29 cellular contexts compared by ENCODE assay signal in the genomic region with DNA sequence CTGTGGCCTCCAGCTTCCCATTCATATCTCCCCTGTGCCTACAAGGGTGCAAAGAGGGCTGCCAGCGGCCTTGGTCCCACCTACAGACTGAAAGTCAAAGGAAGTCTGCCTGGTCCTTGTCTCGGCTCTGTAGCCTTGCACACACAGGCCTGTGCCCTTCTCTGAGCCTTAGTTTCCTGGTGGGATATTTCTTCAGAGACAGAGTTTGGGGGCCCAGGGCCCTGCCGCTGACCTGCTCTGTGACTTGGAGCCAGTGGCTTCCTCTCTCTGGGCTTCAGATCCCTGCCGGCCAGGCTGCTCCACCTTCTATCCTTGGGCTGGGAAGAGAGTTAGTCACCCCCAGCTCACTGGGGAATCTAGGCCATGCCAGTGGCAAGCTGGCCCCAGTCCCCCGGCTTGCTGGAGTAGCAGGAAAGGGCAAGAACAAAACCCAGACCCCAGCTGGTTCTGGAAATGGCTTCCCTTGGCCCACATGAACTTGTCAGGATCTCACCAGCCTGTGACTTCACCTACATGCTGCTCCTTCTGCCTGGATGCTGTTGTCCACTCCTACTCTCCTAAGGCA. TPM values are rescaled to one million over a fixed set of nuclear protein-coding genes. Genes with fewer than 3 reads are reported as not detected.
DNase-seq lines count a peak whose midpoint lies in the region; ATAC-seq and TF ChIP-seq lines count a peak whose summit lies in the region.
"Had no signal": no experiment of that assay in that cellular context is flagged by ENCODE, and none has a peak within 500 bp of the region (broad histone marks: within the 10 kb centered on the region; RNA-seq: fewer than 3 reads in every experiment).

No MANE protein-coding gene starts in this region.

- H3K9me3 ChIP-seq in GM23248 (ENCODE audit: low read depth) = no peaks in the 10 kb centered on the region
- no peaks in the 10 kb centered on the region for H3K9me3 ChIP-seq in Caco-2
- H3K9me3 ChIP-seq in colonic mucosa = no peaks in the 10 kb centered on the region
- H3K9me3 ChIP-seq: heart right ventricle, uterus had no signal

- 84 to 88% methylated on average over 5 of the region's 5 CpGs for whole genome bisulfite sequencing in GM23248 (ENCODE audit: low coverage in 1 of 2, low lambda C conversion rate in 2 of 2, missing lambda C conversion rate in 2 of 2), 2 experiments

- intact Hi-C loops in Caco-2 (cut with micrococcal nuclease; ENCODE audit: unreplicated experiment) (no loop called here), colonic mucosa (cut with DNase I) (no loop called here)

- DNase-seq in AG20443 (ENCODE audit: low spot score) (peak; percentile 55), GM23248 (peak; percentile 29), Caco-2 (no peak), colonic mucosa (no peak)
- DNase-seq: activated CD4-positive, alpha-beta T cell treated with anti-CD3 and anti-CD28 coated beads, Interleukin-2, amount 50 U/mL, for 1 hour; activated gamma-delta T cell; CD4-positive, CD25-positive, alpha-beta regulatory T cell; dorsolateral prefrontal cortex; heart right ventricle; immature natural killer cell; left ventricle myocardium superior; NCI-H1417; NCI-H2081 treated with DMSO at 0.1 percent for 48 hours; NCI-H510A; stimulated activated CD4-positive, alpha-beta T cell treated with anti-CD3 and anti-CD28 coated beads, Interleukin-2, amount 100 ng/mL, for 24 hours; T-helper 2 cell had no signal

- in situ Hi-C loops in GM23248 (cut with MboI) = no loop called here

- TF ChIP-seq CTCF in brain (conservative IDR thresholded peaks at IDR 0.05) (no peak), nephron (IDR thresholded peaks at IDR 0.05; ENCODE audit: unreplicated experiment in 3 of 3) (no peak), Caco-2 (IDR thresholded peaks at IDR 0.05; ENCODE audit: insufficient read depth in 1 of 2, low read depth in 1 of 2, low read length in 1 of 2, severe bottlenecking in 1 of 2, unreplicated experiment in 1 of 2) (no peak), colonic mucosa (IDR thresholded peaks at IDR 0.05) (no peak)

- no peaks in the 10 kb centered on the region for H3K36me3 ChIP-seq in GM23248 (ENCODE audit: low read depth)
- H3K36me3 ChIP-seq in Caco-2 (ENCODE audit: control insufficient read depth, insufficient read depth, low read length) = no peaks in the 10 kb centered on the region
- H3K36me3 ChIP-seq in colonic mucosa = no peaks in the 10 kb centered on the region
- H3K36me3 ChIP-seq: cardiac muscle cell, heart right ventricle, uterus had no signal

- no peak overlapping the region for H2AFZ ChIP-seq in GM23248

- peak overlapping the region in 1 of 5 experiments; percentile 7 for H3K27ac Mint-ChIP-seq in brain
- H3K27ac Mint-ChIP-seq in nephron = no peak overlapping the region
- H3K27ac Mint-ChIP-seq in Caco-2 (ENCODE audit: unreplicated experiment) = no peak overlapping the region
- H3K27ac Mint-ChIP-seq: CD4-positive, CD25-positive, alpha-beta regulatory T cell; immature natural killer cell; stimulated activated effector memory CD8-positive, alpha-beta T cell treated with anti-CD3 and anti-CD28 coated beads, Interleukin-12 subunit alpha, Interleukin-12 subunit beta, amount 100 ng/mL, for 72 hours had no signal

- POLR2A ChIA-PET in Caco-2 (lab: Charles Lee) = no interaction called here

- H3K9ac ChIP-seq in GM23248 (no peak overlapping the region), colonic mucosa (ENCODE audit: low read depth in 2 of 2, low read length in 2 of 2) (no peak overlapping the region)

- H3K4me2 ChIP-seq in GM23248 (ENCODE audit: unreplicated experiment) = no peak overlapping the region

- peaks cover 24% of the 10 kb centered on the region; the same call in 1 of the 2 replicates for H3K27me3 ChIP-seq in GM23248 (replicated peaks; ENCODE audit: insufficient read depth)
- H3K27me3 ChIP-seq in Caco-2 (replicated peaks; ENCODE audit: control insufficient read depth, insufficient read depth, low read length) = no peaks in the 10 kb centered on the region
- H3K27me3 ChIP-seq in colonic mucosa = peaks cover 10% of the 10 kb centered on the region

- no peaks in the 10 kb centered on the region for H3K79me2 ChIP-seq in GM23248 (ENCODE audit: insufficient read depth)

- H3K27ac ChIP-seq in GM23248 (no peak overlapping the region), colonic mucosa (no peak overlapping the region)
- H3K27ac ChIP-seq: cardiac muscle cell, dorsolateral prefrontal cortex, heart right ventricle, SK-N-MC, uterus had no signal

- H3K4me1 Mint-ChIP-seq in brain = peaks cover 31% of the 10 kb centered on the region
- peaks cover 26% of the 10 kb centered on the region for H3K4me1 Mint-ChIP-seq in nephron
- H3K4me1 Mint-ChIP-seq in Caco-2 (ENCODE audit: low read depth, unreplicated experiment) = peaks cover 5% of the 10 kb centered on the region
- H3K4me1 Mint-ChIP-seq: immature natural killer cell; neural crest cell; stimulated activated effector memory CD8-positive, alpha-beta T cell treated with anti-CD3 and anti-CD28 coated beads, Interleukin-12 subunit alpha, Interleukin-12 subunit beta, amount 100 ng/mL, for 72 hours had no signal

- H3K9me3 Mint-ChIP-seq in brain = peaks cover 0 to 3% (median 0%) of the 10 kb centered on the region in 5 experiments
- H3K9me3 Mint-ChIP-seq in nephron = no peaks in the 10 kb centered on the region
- H3K9me3 Mint-ChIP-seq in Caco-2 (ENCODE audit: unreplicated experiment) = no peaks in the 10 kb centered on the region
- H3K9me3 Mint-ChIP-seq: CD4-positive, CD25-positive, alpha-beta regulatory T cell; immature natural killer cell; neural crest cell; stimulated activated effector memory CD8-positive, alpha-beta T cell treated with anti-CD3 and anti-CD28 coated beads, Interleukin-12 subunit alpha, Interleukin-12 subunit beta, amount 100 ng/mL, for 72 hours had no signal

- H3K4me3 ChIP-seq in GM23248 (no peak overlapping the region), Caco-2 (ENCODE audit: low read depth, low read length) (no peak overlapping the region), colonic mucosa (no peak overlapping the region)
- H3K4me3 ChIP-seq: SK-N-MC, uterus had no signal

- H3K4me3 Mint-ChIP-seq in brain (peak overlapping the region in 4 of 5 experiments; percentile 2 to 46 (median 20)), nephron (peak overlapping the region; percentile 17 to 57 (median 39)), Caco-2 (ENCODE audit: unreplicated experiment) (no peak overlapping the region)
- H3K4me3 Mint-ChIP-seq: CD4-positive, CD25-positive, alpha-beta regulatory T cell; immature natural killer cell; neural crest cell; stimulated activated effector memory CD8-positive, alpha-beta T cell treated with anti-CD3 and anti-CD28 coated beads, Interleukin-12 subunit alpha, Interleukin-12 subunit beta, amount 100 ng/mL, for 72 hours had no signal

- H3K4me1 ChIP-seq in GM23248 (ENCODE audit: insufficient read depth) = no peaks in the 10 kb centered on the region
- H3K4me1 ChIP-seq in Caco-2 = no peaks in the 10 kb centered on the region
- H3K4me1 ChIP-seq in colonic mucosa = no peaks in the 10 kb centered on the region

- H3K9me2 ChIP-seq in GM23248 (ENCODE audit: insufficient read depth) = no peaks in the 10 kb centered on the region

- H4K20me1 ChIP-seq in GM23248 (ENCODE audit: insufficient read depth) = no peaks in the 10 kb centered on the region

- CTCF ChIA-PET in Caco-2 (lab: Charles Lee) = no interaction called here

- H3F3A ChIP-seq in GM23248 (ENCODE audit: insufficient read depth) = peaks cover 6% of the 10 kb centered on the region

- no peak for ATAC-seq in GM18909 (IDR thresholded peaks at IDR 0.05; ENCODE audit: poor library complexity, unreplicated experiment)
- ATAC-seq in GM19035 (IDR thresholded peaks at IDR 0.05; ENCODE audit: unreplicated experiment) = no peak
- ATAC-seq: stimulated activated effector memory CD8-positive, alpha-beta T cell treated with anti-CD3 and anti-CD28 coated beads, Interleukin-12 subunit alpha, Interleukin-12 subunit beta, amount 100 ng/mL, for 72 hours had no signal

- BruUV-seq in Caco-2 (replicated peaks; lab: Mats Ljungman, UMichigan) = no TSS peak

- no peaks in the 10 kb centered on the region for H3K36me3 Mint-ChIP-seq in brain
- H3K36me3 Mint-ChIP-seq in nephron (ENCODE audit: low read depth) = no peaks in the 10 kb centered on the region
- H3K36me3 Mint-ChIP-seq in Caco-2 (ENCODE audit: insufficient read depth, unreplicated experiment) = no peaks in the 10 kb centered on the region
- H3K36me3 Mint-ChIP-seq: CD4-positive, CD25-positive, alpha-beta regulatory T cell; immature natural killer cell; stimulated activated effector memory CD8-positive, alpha-beta T cell treated with anti-CD3 and anti-CD28 coated beads, Interleukin-12 subunit alpha, Interleukin-12 subunit beta, amount 100 ng/mL, for 72 hours had no signal

- peaks cover 55% of the 10 kb centered on the region for H3K27me3 Mint-ChIP-seq in brain
- peaks cover 68% of the 10 kb centered on the region for H3K27me3 Mint-ChIP-seq in nephron (ENCODE audit: low read depth)
- H3K27me3 Mint-ChIP-seq in Caco-2 (ENCODE audit: insufficient read depth, unreplicated experiment) = no peaks in the 10 kb centered on the region

RNA-seq across cellular contexts. Expression of a gene that starts 1.0 kb away (rescaled TPM):
- not detected in 2 replicates for total RNA-seq in GM23248 (2014; rRNA removed; shearing (Covaris generic))
- polyA plus RNA-seq in GM23248 (2016; fragmentation: Nextera tagmentation; extraction: Ambion mirVana) (not detected in 2 replicates), brain (ENCODE audit: insufficient read depth, low read depth, low replicate concordance) (11.7 TPM)
- total RNA-seq in Caco-2 (2022) (0.30 TPM in 1 of 2 replicates, not detected in the other), colonic mucosa (10 to 100 TPM; 11.0 to 13.4 TPM)
- total RNA-seq: cardiac muscle cell; CD4-positive, CD25-positive, alpha-beta regulatory T cell; fibroblast of villous mesenchyme; mononuclear cell; neural crest cell; pulmonary artery endothelial cell had no signal
- polyA plus RNA-seq: AG04450; cardiac muscle cell; CD4-positive, CD25-positive, alpha-beta regulatory T cell; immature natural killer cell had no signal

RNA-seq across cellular contexts. Expression of a gene that starts 19.3 kb away (rescaled TPM):
- not detected in 2 replicates for total RNA-seq in GM23248 (2014; rRNA removed; shearing (Covaris generic))
- polyA plus RNA-seq in GM23248 (2016; fragmentation: Nextera tagmentation; extraction: Ambion mirVana) (not detected in 2 replicates), brain (ENCODE audit: insufficient read depth, low read depth, low replicate concordance) (0.08 TPM)
- total RNA-seq in Caco-2 (2022) (not detected in 2 replicates), colonic mucosa (not detected)
- total RNA-seq: cardiac muscle cell; CD4-positive, CD25-positive, alpha-beta regulatory T cell; fibroblast of villous mesenchyme; heart right ventricle; left ventricle myocardium superior; mononuclear cell; neural crest cell; pulmonary artery endothelial cell; uterus had no signal
- polyA plus RNA-seq: AG04450; cardiac muscle cell; CD4-positive, CD25-positive, alpha-beta regulatory T cell; heart right ventricle; immature natural killer cell had no signal

RNA-seq across cellular contexts. Expression of a gene that starts 59.9 kb away (rescaled TPM):
- total RNA-seq in GM23248 (2014; rRNA removed; shearing (Covaris generic)) = 0.11 and 0.25 TPM in 2 replicates
- 0.16 TPM in 2 replicates for polyA plus RNA-seq in GM23248 (2016; fragmentation: Nextera tagmentation; extraction: Ambion mirVana)
- not detected for polyA plus RNA-seq in brain (ENCODE audit: insufficient read depth, low read depth, low replicate concordance)
- 29.4 and 31.2 TPM in 2 replicates for total RNA-seq in Caco-2 (2022)
- total RNA-seq in colonic mucosa = 10 to 100 TPM; 48.9 to 61.2 TPM
- total RNA-seq: CD4-positive, CD25-positive, alpha-beta regulatory T cell; left ventricle myocardium superior; mononuclear cell had no signal
- polyA plus RNA-seq: cardiac muscle cell; CD4-positive, CD25-positive, alpha-beta regulatory T cell; immature natural killer cell had no signal

Comparison
In these comparisons a context has a peak if more than half of its experiments do, and no peak if none do; other contexts are left out.
1. DNase-seq: peak in AG20443 (single experiment) and GM23248 (single experiment); none in Caco-2 (0 of 2) and colonic mucosa (single experiment).
2. RNA of a gene that starts 59.9 kb away (total RNA-seq): 48.9 to 61.2 TPM in colonic mucosa and 29.4 to 31.2 TPM in Caco-2; 0.11 to 0.25 TPM in GM23248; every median in the first group is over 10 times any median in the second.